In genomic region chr20:63873477-63873971, GRCh38 we compare ENCODE assay signal across 9 cellular contexts. TPM values are rescaled to one million over a fixed set of nuclear protein-coding genes. Genes with fewer than 3 reads are reported as not detected.
DNase-seq lines count a peak whose midpoint lies in the region; ATAC-seq, FAIRE-seq and TF ChIP-seq lines count a peak whose summit lies in the region.
"Had no signal": no experiment of that assay in that cellular context is flagged by ENCODE, and none has a peak within 500 bp of the region (broad histone marks: within the 10 kb centered on the region; RNA-seq: fewer than 3 reads in every experiment).

No MANE protein-coding gene starts in this region.

- H3K36me3 ChIP-seq in small intestine (ENCODE audit: control insufficient read depth in 2 of 2, insufficient read depth in 2 of 2, low read length in 2 of 2), result peaks cover 16 to 35% of the 10 kb centered on the region in 2 donors

- intact Hi-C loops in activated CD4-positive, alpha-beta T cell treated with anti-CD3 and anti-CD28 coated beads, Interleukin-2, amount 10 ng/mL, durations not matched to agents 24 days and 14 days (cut with micrococcal nuclease), result loop anchor here (1.0 kb wide), 2 partner anchors 8 to 21 kb away; partner anchors contain the start of gene TPD52L2

- no peaks in the 10 kb centered on the region for H3K27me3 ChIP-seq in HL-60 (ENCODE audit: insufficient read depth, poor library complexity, severe bottlenecking)
- H3K27me3 ChIP-seq in small intestine (ENCODE audit: control insufficient read depth in 2 of 2, insufficient read depth in 2 of 2, low read length in 2 of 2), result no peaks in the 10 kb centered on the region

- peaks cover 16% of the 10 kb centered on the region for H3K4me1 Mint-ChIP-seq in activated CD4-positive, alpha-beta T cell treated with anti-CD3 and anti-CD28 coated beads, Interleukin-2, amount 10 ng/mL, durations not matched to agents 24 days and 14 days
- H3K4me1 Mint-ChIP-seq: neural crest cell had no signal

- H3K9me3 ChIP-seq in small intestine (ENCODE audit: control insufficient read depth, low read depth), result no peaks in the 10 kb centered on the region

- H3K27ac Mint-ChIP-seq in activated CD4-positive, alpha-beta T cell treated with anti-CD3 and anti-CD28 coated beads, Interleukin-2, amount 10 ng/mL, durations not matched to agents 24 days and 14 days, result peak overlapping the region; percentile 85

- DNase-seq in HL-60 (ENCODE audit: low read depth in 1 of 2, low spot score in 1 of 2) (peak; percentile 92 to 96), fibroblast of the aortic adventitia (ENCODE audit: low read depth) (peak; percentile 77), small intestine (no peak), activated gamma-delta T cell treated with Interleukin-2 at 50 U/mL for 16 hours (no peak)
- peak; percentile 85 for DNase-seq in activated CD4-positive, alpha-beta T cell treated with anti-CD3 and anti-CD28 coated beads, Interleukin-2, amount 10 ng/mL, durations not matched to agents 24 days and 14 days
- peak in 2 of 3 donors; percentile 23 to 37 for DNase-seq in stimulated activated CD4-positive, alpha-beta T cell treated with anti-CD3 and anti-CD28 coated beads, Interleukin-12 subunit alpha, Interleukin-12 subunit beta, amount 100 ng/mL, for 48 hours (ENCODE audit: low read depth in 2 of 3, low spot score in 1 of 3)

- TF ChIP-seq CTCF in HL-60 (IDR thresholded peaks at IDR 0.05; ENCODE audit: insufficient read depth, low read length), result no peak
- TF ChIP-seq CTCF in fibroblast of the aortic adventitia (IDR thresholded peaks at IDR 0.05; ENCODE audit: insufficient read depth, low read length), result no peak

- no peak for FAIRE-seq in small intestine (lab: Jason Lieb, UNC)

- H3K27ac ChIP-seq in HL-60 (replicated peaks), result peak overlapping the region; percentile 65
- peak overlapping the region in 1 of 2 donors; percentile 58 for H3K27ac ChIP-seq in small intestine (ENCODE audit: low read depth in 1 of 2, low read length in 1 of 2)

- ATAC-seq in GM21619 (IDR thresholded peaks at IDR 0.05; ENCODE audit: unreplicated experiment), result no peak
- no peak for ATAC-seq in HG02678 (IDR thresholded peaks at IDR 0.05; ENCODE audit: unreplicated experiment)

- H3K4me3 ChIP-seq in HL-60 (replicated peaks; ENCODE audit: insufficient read depth, low read length) (no peak overlapping the region), fibroblast of the aortic adventitia (ENCODE audit: low read depth, low read length) (no peak overlapping the region), small intestine (ENCODE audit: low read depth in 1 of 2, low read length in 2 of 2) (no peak overlapping the region)

- no peaks in the 10 kb centered on the region for H3K27me3 Mint-ChIP-seq in activated CD4-positive, alpha-beta T cell treated with anti-CD3 and anti-CD28 coated beads, Interleukin-2, amount 10 ng/mL, durations not matched to agents 24 days and 14 days

- H3K4me3 Mint-ChIP-seq in activated CD4-positive, alpha-beta T cell treated with anti-CD3 and anti-CD28 coated beads, Interleukin-2, amount 10 ng/mL, durations not matched to agents 24 days and 14 days, result peak overlapping the region; percentile 11
- H3K4me3 Mint-ChIP-seq: neural crest cell had no signal

- 82 to 93% (median 91%) methylated on average over 14 of the region's 14 CpGs for WGBS in small intestine, 3 donors

- H3K4me1 ChIP-seq in small intestine (ENCODE audit: control insufficient read depth in 2 of 2, insufficient read depth in 1 of 2, low read depth in 1 of 2, low read length in 1 of 2), result no peaks in the 10 kb centered on the region

- peaks cover 56% of the 10 kb centered on the region for H3K36me3 Mint-ChIP-seq in activated CD4-positive, alpha-beta T cell treated with anti-CD3 and anti-CD28 coated beads, Interleukin-2, amount 10 ng/mL, durations not matched to agents 24 days and 14 days (ENCODE audit: low read depth)

- no peaks in the 10 kb centered on the region for H3K9me3 Mint-ChIP-seq in activated CD4-positive, alpha-beta T cell treated with anti-CD3 and anti-CD28 coated beads, Interleukin-2, amount 10 ng/mL, durations not matched to agents 24 days and 14 days
- H3K9me3 Mint-ChIP-seq: neural crest cell had no signal

RNA-seq across cellular contexts. Expression of gene TPD52L2, which starts 8.5 kb away (rescaled TPM):
- 75.9 and 78.8 TPM in 2 replicates for total RNA-seq in activated CD4-positive, alpha-beta T cell treated with anti-CD3 and anti-CD28 coated beads, Interleukin-2, amount 10 ng/mL, durations not matched to agents 24 days and 14 days
- 100 and 136 TPM in 2 replicates for total RNA-seq in fibroblast of the aortic adventitia (ENCODE audit: low replicate concordance)
- 10 to 100 TPM; 67.2 to 87.7 (median 72.7) TPM for polyA plus RNA-seq in small intestine

RNA-seq across cellular contexts. Expression of gene ABHD16B, which starts 12.2 kb away (rescaled TPM):
- total RNA-seq in activated CD4-positive, alpha-beta T cell treated with anti-CD3 and anti-CD28 coated beads, Interleukin-2, amount 10 ng/mL, durations not matched to agents 24 days and 14 days, result 0.19 TPM in 1 of 2 replicates, not detected in the other
- not detected in 2 replicates for total RNA-seq in fibroblast of the aortic adventitia (ENCODE audit: low replicate concordance)
- under 1 TPM in 2 of 3 donors, not detected in 1; 0.34 to 0.67 TPM for polyA plus RNA-seq in small intestine
- total RNA-seq: neural crest cell had no signal

RNA-seq across cellular contexts. Expression of gene DNAJC5, which starts 21.4 kb away (rescaled TPM):
- 42.3 and 43.1 TPM in 2 replicates for total RNA-seq in activated CD4-positive, alpha-beta T cell treated with anti-CD3 and anti-CD28 coated beads, Interleukin-2, amount 10 ng/mL, durations not matched to agents 24 days and 14 days
- 30.9 and 33.9 TPM in 2 replicates for total RNA-seq in fibroblast of the aortic adventitia (ENCODE audit: low replicate concordance)
- polyA plus RNA-seq in small intestine, result 10 to 100 TPM; 37.0 to 52.3 (median 43.7) TPM

RNA-seq across cellular contexts. Expression of gene ZBTB46, which starts 42.5 kb away (rescaled TPM):
- 0.84 and 1.0 TPM in 2 replicates for total RNA-seq in activated CD4-positive, alpha-beta T cell treated with anti-CD3 and anti-CD28 coated beads, Interleukin-2, amount 10 ng/mL, durations not matched to agents 24 days and 14 days
- total RNA-seq in fibroblast of the aortic adventitia (ENCODE audit: low replicate concordance), result 1.1 and 2.9 TPM in 2 replicates
- 1 to 10 TPM in 2 of 3 donors, not detected in 1; 1.1 to 3.1 TPM for polyA plus RNA-seq in small intestine

Comparison
In these comparisons a context has a peak if more than half of its experiments do, and no peak if none do; other contexts are left out.
1. DNase-seq: peak in HL-60 (2 of 2), activated CD4-positive, alpha-beta T cell treated with anti-CD3 and anti-CD28 coated beads, Interleukin-2, amount 10 ng/mL, durations not matched to agents 24 days and 14 days (single experiment), fibroblast of the aortic adventitia (single experiment) and stimulated activated CD4-positive, alpha-beta T cell treated with anti-CD3 and anti-CD28 coated beads, Interleukin-12 subunit alpha, Interleukin-12 subunit beta, amount 100 ng/mL, for 48 hours (2 of 3); none in small intestine (single experiment) and activated gamma-delta T cell treated with Interleukin-2 at 50 U/mL for 16 hours (single experiment).